ENCODE assay signal across 13 cellular contexts in genomic region chr15:63020128-63020527, GRCh38. TPM values are rescaled to one million over a fixed set of nuclear protein-coding genes. Genes with fewer than 3 reads are reported as not detected.
DNase-seq lines count a peak whose midpoint lies in the region; ATAC-seq, FAIRE-seq and TF ChIP-seq lines count a peak whose summit lies in the region.
"Had no signal": no experiment of that assay in that cellular context is flagged by ENCODE, and none has a peak within 500 bp of the region (broad histone marks: within the 10 kb centered on the region; RNA-seq: fewer than 3 reads in every experiment).

No MANE protein-coding gene starts in this region.

- TF ChIP-seq POLR2A in A549 (IDR thresholded peaks at IDR 0.05; ENCODE audit: low read length), result no peak
- TF ChIP-seq POLR2A in H1 (IDR thresholded peaks at IDR 0.05; ENCODE audit: control extremely low read depth in 1 of 2, low read depth in 2 of 2, low read length in 2 of 2), result no peak
- TF ChIP-seq POLR2A in GM18505 (IDR thresholded peaks at IDR 0.05; ENCODE audit: borderline replicate concordance, extremely low read depth, insufficient read depth, insufficient read length), result no peak

- H3K23me2 ChIP-seq in H1 (ENCODE audit: low read depth, low read length), result no peaks in the 10 kb centered on the region

- no peaks in the 10 kb centered on the region for H4K20me1 ChIP-seq in H1 (replicated peaks in 1 of 2; ENCODE audit: control insufficient read depth in 1 of 2, insufficient read depth in 2 of 2, low read length in 2 of 2)

- peak overlapping the region; percentile 50 for H3K4me2 ChIP-seq in A549
- H3K4me2 ChIP-seq in H1 (ENCODE audit: insufficient read depth in 1 of 2, low read depth in 2 of 2, low read length in 2 of 2), result 0 out of 4 replicates have a peak overlapping the region, but pooled peaks of 1 of the 2 experiments have one; percentile 4
- peak overlapping the region; percentile 14 for H3K4me2 ChIP-seq in trophoblast cell (ENCODE audit: low read length)

- peaks cover 62% of the 10 kb centered on the region for H3K4me1 ChIP-seq in A549
- peaks cover 36% of the 10 kb centered on the region for H3K4me1 ChIP-seq in RWPE2 (ENCODE audit: insufficient read depth, poor library complexity, severe bottlenecking)
- H3K4me1 ChIP-seq in H1 (replicated peaks in 1 of 4; ENCODE audit: control insufficient read depth in 3 of 4, insufficient read depth in 4 of 4, low read length in 3 of 4), result peaks cover 0 to 4% (median under 1%) of the 10 kb centered on the region in 4 experiments; a peak in 2 of 7 replicates
- peaks cover 25 to 43% of the 10 kb centered on the region in 2 experiments for H3K4me1 ChIP-seq in trophoblast cell (ENCODE audit: control insufficient read depth in 1 of 2, insufficient read depth in 2 of 2, low read length in 2 of 2)

- WGBS in A549 (ENCODE audit: missing lambda C conversion rate), result 91% methylated on average over 3 of the region's 3 CpGs
- 92% methylated on average over 3 of the region's 3 CpGs; no CpG with 5 or more reads in 1 of the 2 experiments for WGBS in H1 (ENCODE audit: extremely low coverage in 1 of 2, insufficient coverage in 1 of 2, insufficient read length in 1 of 2, insufficient replicate concordance in 2 of 2, low coverage in 1 of 2, low lambda C conversion rate in 2 of 2, missing lambda C conversion rate in 1 of 2), 2 experiments
- WGBS in trophoblast cell (ENCODE audit: extremely low coverage, insufficient coverage, insufficient read length), result no CpG with 5 or more reads among the region's 3 CpGs

- no peak overlapping the region for H3K56ac ChIP-seq in H1 (replicated peaks; ENCODE audit: insufficient read length, low read depth, low read length)

- H2BK15ac ChIP-seq in H1 (ENCODE audit: low read length), result 0 out of 2 replicates have a peak overlapping the region, but pooled peaks have one; percentile 40

- CTCF ChIA-PET in A549 (lab: Yijun Ruan, JAX) (interaction anchor here (0.9 to 2.6 kb wide), 5 partner anchors 10 to 124 kb away, joined by 3 to 14 read pairs (median 4); no protein-coding TSS in a partner anchor), H1 (lab: Charles Lee; ENCODE audit: partially characterized antibody) (interaction anchor here (0.7 to 1.5 kb wide), 4 partner anchors 10 to 213 kb away, joined by 3 to 6 read pairs (median 4); no protein-coding TSS in a partner anchor)

- H3K9ac ChIP-seq in H1 (replicated peaks in 1 of 4; ENCODE audit: extremely low read depth in 1 of 4, low read depth in 3 of 4, low read length in 3 of 4) (no peak overlapping the region), trophoblast cell (ENCODE audit: low read length) (no peak overlapping the region)

- TF ChIP-seq RAD21 in A549 (conservative IDR thresholded peaks at IDR 0.05 in 1 of 2, IDR thresholded peaks at IDR 0.05 in 1 of 2) (no peak), H1 (IDR thresholded peaks at IDR 0.05 in 1 of 2, conservative IDR thresholded peaks at IDR 0.05 in 1 of 2; ENCODE audit: low read depth in 2 of 2, low read length in 2 of 2) (no peak)

- H4K12ac ChIP-seq in trophoblast cell (ENCODE audit: low read depth, low read length), result no peak overlapping the region

- no peak overlapping the region for H3K23ac ChIP-seq in H1 (ENCODE audit: insufficient read length)
- no peak overlapping the region for H3K23ac ChIP-seq in trophoblast cell (ENCODE audit: low read length)

- H2BK5ac ChIP-seq in H1 (ENCODE audit: low read depth, low read length) (no peak overlapping the region), trophoblast cell (ENCODE audit: low read depth, low read length, poor library complexity) (peak overlapping the region; percentile 94)

- no peak overlapping the region for H3K14ac ChIP-seq in H1 (ENCODE audit: insufficient read length)
- H3K14ac ChIP-seq in trophoblast cell (ENCODE audit: low read length), result peak overlapping the region; percentile 74

- H2BK120ac ChIP-seq in H1 (replicated peaks; ENCODE audit: low read depth, low read length) (no peak overlapping the region), trophoblast cell (ENCODE audit: insufficient read depth, low read length, poor library complexity) (peak overlapping the region; percentile 86)

- H4K8ac ChIP-seq in H1 (ENCODE audit: extremely low read depth, insufficient read depth, low read length) (no peak overlapping the region), trophoblast cell (ENCODE audit: low read depth, low read length) (peak overlapping the region; percentile 59)

- no peak overlapping the region for H2BK12ac ChIP-seq in H1 (ENCODE audit: low read depth, low read length)
- peak overlapping the region; percentile 91 for H2BK12ac ChIP-seq in trophoblast cell (ENCODE audit: low read length)

- TF ChIP-seq CTCF in A549 (IDR thresholded peaks at IDR 0.05) (no peak), RWPE2 (IDR thresholded peaks at IDR 0.05; ENCODE audit: poor library complexity, severe bottlenecking) (peak; percentile 16), H1 (IDR thresholded peaks at IDR 0.05; ENCODE audit: control extremely low read depth in 1 of 3, insufficient read depth in 1 of 3, low read depth in 1 of 3, low read length in 3 of 3) (no peak)

- ATAC-seq in A549 (no peak), RWPE2 (ENCODE audit: low read depth) (no peak), GM18505 (IDR thresholded peaks at IDR 0.05; ENCODE audit: unreplicated experiment) (no peak), GM21526 (IDR thresholded peaks at IDR 0.05; ENCODE audit: low FRiP score, unreplicated experiment) (no peak)
- ATAC-seq: Panc1 had no signal

- H3K36me3 ChIP-seq in RWPE2 (ENCODE audit: low read depth) (no peaks in the 10 kb centered on the region), H1 (ENCODE audit: control insufficient read depth in 2 of 4, insufficient read depth in 4 of 4, low read length in 3 of 4) (no peaks in the 10 kb centered on the region), trophoblast cell (ENCODE audit: control insufficient read depth in 1 of 2, insufficient read depth in 2 of 2, low read length in 2 of 2) (no peaks in the 10 kb centered on the region)

- H2AFZ ChIP-seq in H1 (ENCODE audit: low read length), result peak overlapping the region; percentile 6; the same call in 1 of the 2 replicates
- no peak overlapping the region for H2AFZ ChIP-seq in trophoblast cell (ENCODE audit: insufficient read depth, low read length, poor library complexity)

- DNase-seq in A549 (ENCODE audit: low read depth in 1 of 2, low spot score in 1 of 2) (no peak), RWPE2 (ENCODE audit: low spot score) (no peak), H1 (ENCODE audit: low read depth in 1 of 2, low spot score in 2 of 2) (no peak), trophoblast cell (peak in 1 of 2 donors; percentile 67), NCI-H1694 (lab: John Stamatoyannopoulos, UW) (no peak)
- no peak for DNase-seq in activated naive CD4-positive, alpha-beta T cell (lab: John Stamatoyannopoulos, UW)
- DNase-seq: 8988T, C1 segment of cervical spinal cord, DMS153, NCI-H345 had no signal

- no peaks in the 10 kb centered on the region for H3K9me3 ChIP-seq in A549
- no peaks in the 10 kb centered on the region for H3K9me3 ChIP-seq in RWPE2 (ENCODE audit: severe bottlenecking)
- no peaks in the 10 kb centered on the region for H3K9me3 ChIP-seq in H1 (ENCODE audit: insufficient read depth in 2 of 2, low read depth in 1 of 2, low read length in 1 of 2)
- H3K9me3 ChIP-seq in trophoblast cell (ENCODE audit: insufficient read depth, low read depth, low read length), result no peaks in the 10 kb centered on the region

- H3K79me2 ChIP-seq in H1 (ENCODE audit: control insufficient read depth in 1 of 2, insufficient read depth in 2 of 2, low read length in 2 of 2) (no peaks in the 10 kb centered on the region), trophoblast cell (ENCODE audit: control insufficient read depth, insufficient read depth, low read length, poor library complexity) (peaks cover 10% of the 10 kb centered on the region)

- H3K27ac ChIP-seq in A549 (peak overlapping the region; percentile 59 to 85), RWPE2 (ENCODE audit: poor library complexity, severe bottlenecking) (peak overlapping the region; percentile 71), H1 (ENCODE audit: low read depth, low read length) (no peak overlapping the region), trophoblast cell (ENCODE audit: low read depth, low read length) (peak overlapping the region; percentile 98)

- no peak overlapping the region for H4K5ac ChIP-seq in H1 (ENCODE audit: insufficient read length, low read depth, low read length)

- no peaks in the 10 kb centered on the region for H3K27me3 ChIP-seq in RWPE2 (ENCODE audit: insufficient read depth, poor library complexity, severe bottlenecking)
- no peaks in the 10 kb centered on the region for H3K27me3 ChIP-seq in H1 (replicated peaks in 1 of 4; ENCODE audit: control insufficient read depth in 3 of 4, extremely low read depth in 1 of 4, insufficient read depth in 3 of 4, low read length in 3 of 4)
- no peaks in the 10 kb centered on the region for H3K27me3 ChIP-seq in trophoblast cell (ENCODE audit: insufficient read depth, low read length)

- POLR2A ChIA-PET in A549 (lab: Yijun Ruan, JAX), result interaction anchor here (1.0 to 1.9 kb wide), 4 partner anchors 19 to 123 kb away, joined by 3 to 5 read pairs (median 4); partner anchors contain the start of gene TPM1
- POLR2A ChIA-PET in H1 (lab: Charles Lee; ENCODE audit: partially characterized antibody), result interaction anchor here (1.1 to 2.4 kb wide), 4 partner anchors 20 to 28 kb away, joined by 3 to 10 read pairs (median 4); partner anchors contain the start of gene TPM1

- no peak overlapping the region for H3K18ac ChIP-seq in H1 (ENCODE audit: extremely low read depth, low read length)
- H3K18ac ChIP-seq in trophoblast cell (ENCODE audit: low read length), result peak overlapping the region; percentile 79

- H3K4me3 ChIP-seq in A549 (no peak overlapping the region), RWPE2 (ENCODE audit: severe bottlenecking) (no peak overlapping the region), H1 (ENCODE audit: extremely low read depth in 1 of 4, insufficient read depth in 2 of 4, low read depth in 3 of 4, low read length in 4 of 4) (no peak overlapping the region), trophoblast cell (ENCODE audit: low read depth, low read length) (no peak overlapping the region)

- H3K79me1 ChIP-seq in H1 (ENCODE audit: low read depth, low read length) (no peaks in the 10 kb centered on the region), trophoblast cell (ENCODE audit: low read length) (peaks cover 53% of the 10 kb centered on the region)

- H3K4ac ChIP-seq in H1 (replicated peaks; ENCODE audit: insufficient read length, low read depth, low read length), result no peak overlapping the region
- H3K4ac ChIP-seq in trophoblast cell (ENCODE audit: low read depth, low read length), result peak overlapping the region; percentile 78

- no peak for TF ChIP-seq EP300 in A549 (IDR thresholded peaks at IDR 0.05)
- no peak for TF ChIP-seq EP300 in H1 (IDR thresholded peaks at IDR 0.05; ENCODE audit: borderline replicate concordance in 1 of 2, low read depth in 2 of 2, low read length in 2 of 2)

- H2AK5ac ChIP-seq in H1 (ENCODE audit: low read depth, low read length) (no peak overlapping the region), trophoblast cell (ENCODE audit: low read length) (peak overlapping the region; percentile 81)

- H2BK20ac ChIP-seq in H1 (ENCODE audit: low read length), result 0 out of 2 replicates have a peak overlapping the region, but pooled peaks have one; percentile 40

- H4K91ac ChIP-seq in H1 (replicated peaks; ENCODE audit: insufficient read length, low read length) (no peak overlapping the region), trophoblast cell (ENCODE audit: low read depth, low read length) (peak overlapping the region; percentile 93)

- FAIRE-seq in A549 (lab: Jason Lieb, UNC) (peak; percentile 23), H1 (lab: Jason Lieb, UNC) (no peak)

RNA-seq across cellular contexts. Expression of gene TPM1, which starts 22.4 kb away (rescaled TPM):
- 777 and 894 TPM in 2 replicates for polyA plus RNA-seq in A549 (2011; rRNA removed)
- polyA plus RNA-seq in A549 (2012; cell fraction: cytosol; rRNA removed), result 824 and 915 TPM in 2 replicates
- polyA plus RNA-seq in A549 (2012; cell fraction: nucleus; rRNA removed), result 678 and 876 TPM in 2 replicates
- polyA plus RNA-seq in A549 (2017; fragmentation: RNase III; extraction: RNeasy Plus Mini Kit Qiagen cat#74134 plus additional on column Dnase treatment), result 954 to 1,229 TPM (median 1,043 TPM) in 3 replicates
- polyA minus RNA-seq in A549 (2011; rRNA and poly(A)+ RNA removed), result 537 and 670 TPM in 2 replicates
- 571 and 579 TPM in 2 replicates for total RNA-seq in H1 (2021; fragmentation: NEBNext Ultra II Directional; extraction: Animal tissue kit (Norgen Biotek cat#: 25700))
- polyA plus RNA-seq in H1 (2011; rRNA removed), result 246 and 258 TPM in 2 replicates
- 481 TPM for polyA plus RNA-seq in H1 (2011; cell fraction: cytosol; rRNA removed)
- 537 TPM for polyA plus RNA-seq in H1 (2011; cell fraction: nucleus; rRNA removed)
- polyA plus RNA-seq in H1 (2012, experiment 1 of 2), result 409 to 588 TPM (median 457 TPM) in 4 replicates
- polyA plus RNA-seq in H1 (2012, experiment 2 of 2), result 113 TPM
- polyA plus RNA-seq in H1 (2013, experiment 1 of 2), result 292 TPM
- polyA plus RNA-seq in H1 (2013, experiment 2 of 2), result 291 TPM
- 221 and 265 TPM in 2 replicates for polyA minus RNA-seq in H1 (2011; rRNA and poly(A)+ RNA removed)
- 225 TPM for polyA minus RNA-seq in H1 (2011; cell fraction: cytosol; rRNA and poly(A)+ RNA removed)
- 741 TPM for polyA minus RNA-seq in H1 (2011; cell fraction: nucleus; rRNA and poly(A)+ RNA removed)
- polyA plus RNA-seq in trophoblast cell (2013), result 3,520 and 3,660 TPM in 2 replicates
